In the genomic region with DNA sequence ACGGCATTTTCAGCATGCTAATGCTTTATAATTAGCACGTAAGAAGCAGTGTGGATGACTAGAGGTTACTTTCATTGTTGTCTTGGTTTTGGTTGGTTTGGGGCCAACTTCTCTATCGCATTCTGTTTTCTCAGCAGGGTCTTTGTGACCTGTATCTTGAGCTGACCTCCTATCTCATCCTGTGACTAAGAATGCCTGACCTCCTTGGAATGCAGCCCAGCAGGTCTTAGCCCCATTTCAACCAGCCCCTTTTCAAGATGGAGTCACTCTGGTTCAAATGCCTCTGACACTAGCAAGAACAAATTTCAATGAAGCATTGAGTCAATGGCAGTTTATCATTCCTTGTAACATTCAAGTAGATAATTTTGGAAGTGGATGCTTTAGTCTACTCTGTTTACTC, we compare ENCODE assay signal across 17 cellular contexts.
A peak's percentile ranks its signal among the peaks of the same experiment; 100 is the strongest.
DNase-seq lines count a peak whose midpoint lies in the region; ATAC-seq and TF ChIP-seq lines count a peak whose summit lies in the region.
"Had no signal": no experiment of that assay in that cellular context is flagged by ENCODE, and none has a peak within 500 bp of the region (broad histone marks: within the 10 kb centered on the region; RNA-seq: fewer than 3 reads in every experiment).

No MANE protein-coding gene starts in this region.

- no peak overlapping the region for H2BK5ac ChIP-seq in mesendoderm (ENCODE audit: low read length)

- TF ChIP-seq CTCF in endodermal cell (conservative IDR thresholded peaks at IDR 0.05): no peak

- H3K27me3 ChIP-seq in endodermal cell (ENCODE audit: control insufficient read depth, insufficient read depth, low read length, poor library complexity, severe bottlenecking): no peaks in the 10 kb centered on the region
- no peaks in the 10 kb centered on the region for H3K27me3 ChIP-seq in mesendoderm (ENCODE audit: insufficient read depth, low read length, poor library complexity)

- no peak overlapping the region for H3K27ac ChIP-seq in endodermal cell (ENCODE audit: low read depth, low read length)
- H3K27ac ChIP-seq in mesendoderm (ENCODE audit: low read depth, low read length): no peak overlapping the region
- H3K27ac ChIP-seq: 22Rv1 had no signal

- H3K9me3 ChIP-seq in endodermal cell (ENCODE audit: control insufficient read depth, low read length): no peaks in the 10 kb centered on the region

- H3K36me3 ChIP-seq in endodermal cell (ENCODE audit: control insufficient read depth, insufficient read depth, low read length): no peaks in the 10 kb centered on the region
- no peaks in the 10 kb centered on the region for H3K36me3 ChIP-seq in mesendoderm (ENCODE audit: control insufficient read depth, insufficient read depth, low read length)

- H3K4me3 Mint-ChIP-seq in endodermal cell: no peak overlapping the region
- H3K4me3 Mint-ChIP-seq: CD4-positive, alpha-beta T cell; HFFc6 had no signal

- WGBS in endodermal cell (ENCODE audit: insufficient coverage in 1 of 2, insufficient read length in 1 of 2), 2 experiments: 73 to 75% methylated on average over 2 to 3 of the region's 3 CpGs
- WGBS in mesendoderm (ENCODE audit: extremely low coverage, insufficient coverage, low lambda C conversion rate): no CpG with 5 or more reads among the region's 3 CpGs

- no peaks in the 10 kb centered on the region for H3K36me3 Mint-ChIP-seq in endodermal cell (ENCODE audit: low read depth)

- no peak overlapping the region for H4K5ac ChIP-seq in mesendoderm (ENCODE audit: low read length)

- H3K4me1 ChIP-seq in endodermal cell (ENCODE audit: control insufficient read depth, insufficient read depth, low read length): peaks cover 12% of the 10 kb centered on the region
- H3K4me1 ChIP-seq in mesendoderm (ENCODE audit: control insufficient read depth, low read depth, low read length): no peaks in the 10 kb centered on the region

- H3K9ac ChIP-seq in endodermal cell (ENCODE audit: extremely low read depth, low read length, poor library complexity, severe bottlenecking): no peak overlapping the region
- H3K9ac ChIP-seq in mesendoderm (ENCODE audit: low read length): no peak overlapping the region

- no peak overlapping the region for H2BK15ac ChIP-seq in mesendoderm (replicated peaks; ENCODE audit: low read depth)

- no peak overlapping the region for H3K56ac ChIP-seq in mesendoderm (ENCODE audit: low read length)

- no peak overlapping the region for H2BK120ac ChIP-seq in mesendoderm (ENCODE audit: low read depth, low read length)

- H4K8ac ChIP-seq in mesendoderm (ENCODE audit: low read depth, low read length): no peak overlapping the region

- no peaks in the 10 kb centered on the region for H3K79me1 ChIP-seq in mesendoderm (ENCODE audit: low read length)

- H2AK5ac ChIP-seq in mesendoderm (ENCODE audit: low read length): no peak overlapping the region

- H3K9me3 Mint-ChIP-seq in endodermal cell: peaks cover 2% of the 10 kb centered on the region
- H3K9me3 Mint-ChIP-seq: CD4-positive, alpha-beta T cell had no signal

- no peak overlapping the region for H3K23ac ChIP-seq in mesendoderm (ENCODE audit: low read length)

- DNase-seq in activated effector memory CD4-positive, alpha-beta T cell treated with anti-CD3 and anti-CD28 coated beads, Interleukin-2, amount 50 U/mL, for 16 hours: peak; percentile 2
- DNase-seq in activated effector memory CD4-positive, alpha-beta T cell treated with Interleukin-2 at 50 U/mL for 16 hours: no peak
- DNase-seq in endodermal cell (peak; percentile 62), mesendoderm (peak; percentile 88), pulmonary artery endothelial cell (ENCODE audit: low read depth, low spot score) (peak; percentile 17), dermis blood vessel endothelial cell (no peak), GM19238 (ENCODE audit: insufficient read length, low spot score) (no peak)
- DNase-seq: AML-193; C1 segment of cervical spinal cord; Calu3; CD4-positive, alpha-beta T cell; DMS 273 treated with DMSO at 0.1 percent for 48 hours; HCEC 1CT; HFFc6 had no signal

- no peak overlapping the region for H3K4ac ChIP-seq in mesendoderm (ENCODE audit: low read depth, low read length)

- H3K79me2 ChIP-seq in mesendoderm (ENCODE audit: control insufficient read depth, insufficient read depth, low read length): no peaks in the 10 kb centered on the region

- no peaks in the 10 kb centered on the region for H3K27me3 Mint-ChIP-seq in endodermal cell (ENCODE audit: insufficient read depth)

- peaks cover 39% of the 10 kb centered on the region for H3K4me1 Mint-ChIP-seq in endodermal cell

- H3K27ac Mint-ChIP-seq in endodermal cell: peak overlapping the region; percentile 81
- H3K27ac Mint-ChIP-seq: CD4-positive, alpha-beta T cell; HFFc6 had no signal

- no peak overlapping the region for H3K4me2 ChIP-seq in mesendoderm (ENCODE audit: low read length)

- no peak overlapping the region for H3K18ac ChIP-seq in mesendoderm (ENCODE audit: low read length)

- H3K4me3 ChIP-seq in endodermal cell (ENCODE audit: low read length) (no peak overlapping the region), mesendoderm (ENCODE audit: low read length) (no peak overlapping the region)
- H3K4me3 ChIP-seq: GM12878 had no signal

- ATAC-seq in GM21737 (IDR thresholded peaks at IDR 0.05; ENCODE audit: unreplicated experiment): no peak
- ATAC-seq: GM12878 had no signal

Comparison
In these comparisons a context has a peak if more than half of its experiments do, and no peak if none do; other contexts are left out.
1. DNase-seq: peak in activated effector memory CD4-positive, alpha-beta T cell treated with anti-CD3 and anti-CD28 coated beads, Interleukin-2, amount 50 U/mL, for 16 hours (single experiment), endodermal cell (single experiment), mesendoderm (single experiment) and pulmonary artery endothelial cell (single experiment); none in activated effector memory CD4-positive, alpha-beta T cell treated with Interleukin-2 at 50 U/mL for 16 hours (single experiment), dermis blood vessel endothelial cell (single experiment) and GM19238 (single experiment).